ENCODE assay signal across 12 cellular contexts in the genomic region with DNA sequence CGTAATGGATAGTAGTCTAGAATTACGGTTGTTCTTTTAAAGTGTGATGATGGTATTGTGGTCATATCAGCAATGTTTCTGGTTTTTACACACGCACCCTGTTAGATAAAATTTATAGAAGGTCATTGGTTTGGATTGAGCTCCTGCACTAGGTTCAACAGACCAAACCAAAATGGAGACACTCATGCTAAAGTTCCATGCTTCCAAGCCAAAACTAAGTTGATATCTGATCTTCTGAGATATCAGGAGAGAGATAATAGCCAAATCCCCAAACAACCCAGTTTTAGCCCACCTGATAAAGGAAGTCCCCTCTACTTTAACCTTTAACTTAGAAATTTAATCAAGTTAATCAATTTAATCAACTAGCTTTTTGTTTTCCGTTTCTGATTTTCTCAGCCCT. TPM values are rescaled to one million over a fixed set of nuclear protein-coding genes. Genes with fewer than 3 reads are reported as not detected.
DNase-seq lines count a peak whose midpoint lies in the region; ATAC-seq and TF ChIP-seq lines count a peak whose summit lies in the region.
"Had no signal": no experiment of that assay in that cellular context is flagged by ENCODE, and none has a peak within 500 bp of the region (broad histone marks: within the 10 kb centered on the region; RNA-seq: fewer than 3 reads in every experiment).

No MANE protein-coding gene starts in this region.

- TF ChIP-seq CTCF in heart right ventricle (IDR thresholded peaks at IDR 0.05) (no peak), right atrium auricular region (IDR thresholded peaks at IDR 0.05) (no peak), upper lobe of right lung (IDR thresholded peaks at IDR 0.05) (no peak)

- peak overlapping the region in 6 of 10 donors; percentile 55 to 79 (median 71) for H3K4me3 ChIP-seq in heart right ventricle
- no peak overlapping the region for H3K4me3 ChIP-seq in right atrium auricular region
- H3K4me3 ChIP-seq in iPS-20b (ENCODE audit: low read length): peak overlapping the region; percentile 95
- H3K4me3 ChIP-seq in upper lobe of right lung: peak overlapping the region; percentile 70

- H3K9me3 Mint-ChIP-seq in activated T-helper 17 cell treated with anti-CD3 and anti-CD28 coated beads, Interleukin-2, amount 50 U/mL, for 72 hours: no peaks in the 10 kb centered on the region

- peak overlapping the region; percentile 95; the same call in 1 of the 2 replicates for H3K9ac ChIP-seq in iPS-20b (ENCODE audit: low read depth, low read length)

- DNase-seq in heart right ventricle (no peak), right atrium auricular region (ENCODE audit: low spot score) (no peak), upper lobe of right lung (no peak), GOT3 (lab: John Stamatoyannopoulos, UW) (no peak), posterior vena cava (ENCODE audit: low spot score) (no peak)
- DNase-seq: central memory CD4-positive, alpha-beta T cell; DMS 273 treated with DMSO at 0.1 percent for 48 hours; stimulated activated naive CD4-positive, alpha-beta T cell treated with Interleukin-2 at 50 U/mL for 16 hours had no signal

- H3K36me3 ChIP-seq in heart right ventricle (peaks cover 0 to 39% (median 16%) of the 10 kb centered on the region in 9 donors), right atrium auricular region (peaks cover 23% of the 10 kb centered on the region), iPS-20b (ENCODE audit: insufficient read depth, low read depth, low read length) (peaks cover 17% of the 10 kb centered on the region), upper lobe of right lung (peaks cover 21% of the 10 kb centered on the region)

- peaks cover 6% of the 10 kb centered on the region for H3K4me1 Mint-ChIP-seq in activated T-helper 17 cell treated with anti-CD3 and anti-CD28 coated beads, Interleukin-2, amount 50 U/mL, for 72 hours

- H3K36me3 Mint-ChIP-seq in activated T-helper 17 cell treated with anti-CD3 and anti-CD28 coated beads, Interleukin-2, amount 50 U/mL, for 72 hours (ENCODE audit: low read depth): peaks cover 57% of the 10 kb centered on the region

- 66 to 70% methylated on average over 4 of the region's 4 CpGs for WGBS in heart right ventricle, 2 donors

- H3K9me3 ChIP-seq in heart right ventricle (no peaks in the 10 kb centered on the region), right atrium auricular region (no peaks in the 10 kb centered on the region), iPS-20b (ENCODE audit: insufficient read depth, low read depth, low read length) (no peaks in the 10 kb centered on the region), upper lobe of right lung (no peaks in the 10 kb centered on the region)
- H3K9me3 ChIP-seq: SJSA1 had no signal

- no peaks in the 10 kb centered on the region for H3K27me3 Mint-ChIP-seq in activated T-helper 17 cell treated with anti-CD3 and anti-CD28 coated beads, Interleukin-2, amount 50 U/mL, for 72 hours

- intact Hi-C loops in heart right ventricle (cut with DNase I) (loop anchor here in 1 of 10 donors (10.0 kb wide), 1 partner anchor 96 kb away; the partner anchor contains the start of gene PRMT1), upper lobe of right lung (cut with DNase I) (no loop called here), posterior vena cava (cut with DNase I) (no loop called here)

- H3K4me3 Mint-ChIP-seq in activated T-helper 17 cell treated with anti-CD3 and anti-CD28 coated beads, Interleukin-2, amount 50 U/mL, for 72 hours: peak overlapping the region; percentile 93

- H3K4me1 ChIP-seq in heart right ventricle: peaks cover 5 to 31% (median 29%) of the 10 kb centered on the region in 9 donors
- peaks cover 0 to 31% of the 10 kb centered on the region in 2 donors for H3K4me1 ChIP-seq in right atrium auricular region
- H3K4me1 ChIP-seq in iPS-20b (ENCODE audit: insufficient read depth, low read length): peaks cover 7% of the 10 kb centered on the region; the same call in 1 of the 2 replicates
- H3K4me1 ChIP-seq in upper lobe of right lung: peaks cover 9% of the 10 kb centered on the region

- ATAC-seq in heart right ventricle (no peak), upper lobe of right lung (no peak), HG03571 (IDR thresholded peaks at IDR 0.05; ENCODE audit: unreplicated experiment) (no peak)
- no peak for ATAC-seq in activated T-helper 17 cell treated with anti-CD3 and anti-CD28 coated beads, Interleukin-2, amount 50 U/mL, for 72 hours (replicated peaks)

- H3K27ac ChIP-seq in heart right ventricle (peak overlapping the region in 3 of 10 donors; percentile 22 to 86 (median 81)), right atrium auricular region (no peak overlapping the region), iPS-20b (ENCODE audit: low read length) (no peak overlapping the region), upper lobe of right lung (no peak overlapping the region)

- H3K27me3 ChIP-seq in heart right ventricle (no peaks in the 10 kb centered on the region), right atrium auricular region (no peaks in the 10 kb centered on the region), iPS-20b (ENCODE audit: insufficient read depth, low read length) (no peaks in the 10 kb centered on the region), upper lobe of right lung (no peaks in the 10 kb centered on the region)
- H3K27me3 ChIP-seq: SJSA1 had no signal

- peak overlapping the region; percentile 94 for H3K27ac Mint-ChIP-seq in activated T-helper 17 cell treated with anti-CD3 and anti-CD28 coated beads, Interleukin-2, amount 50 U/mL, for 72 hours

RNA-seq across cellular contexts. Expression of gene NOSIP, which starts 1.2 kb away (rescaled TPM):
- total RNA-seq in heart right ventricle (10 to 100 TPM; 38.0 to 53.9 (median 45.1) TPM), right atrium auricular region (10 to 100 TPM; 39.0 to 62.3 TPM), upper lobe of right lung (48.7 TPM), posterior vena cava (10 to 100 TPM; 35.8 to 36.0 TPM)
- 100 to 1,000 TPM in 1 of 2 donors, 10 to 100 TPM in 1; 82.6 to 120 TPM for polyA plus RNA-seq in heart right ventricle
- total RNA-seq in activated T-helper 17 cell treated with anti-CD3 and anti-CD28 coated beads, Interleukin-2, amount 50 U/mL, for 72 hours: 100 to 1,000 TPM; 101 to 103 TPM

RNA-seq across cellular contexts. Expression of gene PRRG2, which starts 1.9 kb away (rescaled TPM):
- total RNA-seq in heart right ventricle (1 to 10 TPM in 1 of 10 donors, under 1 TPM in 9; 0.34 to 1.0 (median 0.57) TPM), right atrium auricular region (1 to 10 TPM in 1 of 2 donors, under 1 TPM in 1; 0.63 to 2.3 TPM), upper lobe of right lung (10.1 TPM), posterior vena cava (under 1 TPM; 0.46 to 0.52 TPM)
- 1 to 10 TPM; 1.1 to 2.4 TPM for polyA plus RNA-seq in heart right ventricle
- 10 to 100 TPM in 1 of 2 donors, 1 to 10 TPM in 1; 3.8 to 12.3 TPM for total RNA-seq in activated T-helper 17 cell treated with anti-CD3 and anti-CD28 coated beads, Interleukin-2, amount 50 U/mL, for 72 hours
- total RNA-seq: SJSA1 had no signal

RNA-seq across cellular contexts. Expression of gene PRR12, which starts 11.8 kb away (rescaled TPM):
- 10 to 100 TPM; 11.2 to 19.2 (median 16.7) TPM for total RNA-seq in heart right ventricle
- 10 to 100 TPM in 1 of 2 donors, 1 to 10 TPM in 1; 5.2 to 11.1 TPM for polyA plus RNA-seq in heart right ventricle
- total RNA-seq in right atrium auricular region: 10 to 100 TPM in 1 of 2 donors, 1 to 10 TPM in 1; 6.6 to 13.3 TPM
- total RNA-seq in activated T-helper 17 cell treated with anti-CD3 and anti-CD28 coated beads, Interleukin-2, amount 50 U/mL, for 72 hours: 10 to 100 TPM; 27.2 to 27.8 TPM
- total RNA-seq in upper lobe of right lung: 30.9 TPM
- 10 to 100 TPM; 18.8 to 21.7 TPM for total RNA-seq in posterior vena cava

RNA-seq across cellular contexts. Expression of gene RCN3, which starts 51.4 kb away (rescaled TPM):
- total RNA-seq in heart right ventricle: 10 to 100 TPM in 2 of 10 donors, 1 to 10 TPM in 8; 4.7 to 23.4 (median 6.1) TPM
- polyA plus RNA-seq in heart right ventricle: 10 to 100 TPM; 23.6 to 38.3 TPM
- 10 to 100 TPM; 15.8 to 17.2 TPM for total RNA-seq in right atrium auricular region
- 10 to 100 TPM in 1 of 2 donors, 1 to 10 TPM in 1; 1.2 to 11.8 TPM for total RNA-seq in activated T-helper 17 cell treated with anti-CD3 and anti-CD28 coated beads, Interleukin-2, amount 50 U/mL, for 72 hours
- total RNA-seq in upper lobe of right lung: 22.1 TPM
- 100 to 1,000 TPM in 1 of 2 donors, 10 to 100 TPM in 1; 94.0 to 128 TPM for total RNA-seq in posterior vena cava

Comparison
In these comparisons a context has a peak if more than half of its experiments do, and no peak if none do; other contexts are left out.
1. H3K4me3 ChIP-seq: peak in heart right ventricle (6 of 10), iPS-20b (single experiment) and upper lobe of right lung (single experiment); none in right atrium auricular region (0 of 2).